ENCODE assay signal across 18 cellular contexts in the genomic region with DNA sequence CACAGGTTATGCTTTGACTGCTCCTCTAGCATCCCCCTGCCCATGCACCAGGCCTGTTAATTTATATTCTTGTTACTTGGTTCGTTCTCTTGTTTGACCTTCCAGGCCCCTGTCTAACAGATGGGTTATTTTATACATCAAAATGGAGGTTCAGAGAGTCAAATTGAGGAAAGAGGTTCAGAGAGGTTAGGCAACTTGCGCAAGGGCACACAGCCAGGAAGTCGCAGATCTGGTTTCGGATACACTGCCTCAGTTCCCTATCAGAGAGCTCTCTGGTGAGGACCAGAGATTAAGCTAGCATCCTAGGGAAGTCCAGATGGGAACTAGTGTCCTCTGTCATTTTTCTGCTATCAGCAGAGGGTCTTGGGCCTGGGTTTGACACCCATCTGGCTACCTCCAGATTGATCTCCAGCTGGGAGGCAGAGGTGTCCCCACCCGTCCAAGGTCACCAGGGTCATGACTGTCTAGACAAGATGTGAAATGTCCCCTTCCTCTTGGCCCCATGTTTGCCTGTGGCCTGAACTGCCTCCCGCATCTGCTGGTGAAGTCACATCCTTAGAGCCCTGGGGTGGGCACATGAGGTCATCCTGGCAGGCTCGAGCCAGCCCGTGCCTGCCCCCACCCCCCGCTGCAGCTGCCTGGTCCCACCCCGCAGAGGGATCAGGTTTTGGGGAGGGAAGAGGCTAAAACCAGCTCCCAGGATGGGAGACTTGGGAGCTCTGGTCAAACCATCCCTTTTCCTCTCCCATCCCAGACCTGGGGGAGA.
DNase-seq lines count a peak whose midpoint lies in the region; ATAC-seq and TF ChIP-seq lines count a peak whose summit lies in the region.
"Had no signal": no experiment of that assay in that cellular context is flagged by ENCODE, and none has a peak within 500 bp of the region (broad histone marks: within the 10 kb centered on the region; RNA-seq: fewer than 3 reads in every experiment).

No MANE protein-coding gene starts in this region.

- no peaks in the 10 kb centered on the region for H3K79me2 ChIP-seq in mammary epithelial cell (ENCODE audit: insufficient read depth, low read length)

- no peaks in the 10 kb centered on the region for H3K36me3 ChIP-seq in left ventricle myocardium inferior
- H3K36me3 ChIP-seq in SJSA1 = no peaks in the 10 kb centered on the region
- H3K36me3 ChIP-seq in mammary epithelial cell (ENCODE audit: insufficient read depth, low read length) = no peaks in the 10 kb centered on the region
- H3K36me3 ChIP-seq: thyroid gland had no signal

- H3K4me2 ChIP-seq in mammary epithelial cell (ENCODE audit: insufficient read depth, low read depth, low read length) = no peak overlapping the region

- H4K20me1 ChIP-seq in mammary epithelial cell (ENCODE audit: insufficient read depth, low read length) = no peaks in the 10 kb centered on the region

- no peaks in the 10 kb centered on the region for H3K36me3 Mint-ChIP-seq in natural killer cell

- H3K27ac Mint-ChIP-seq in natural killer cell = no peak overlapping the region
- H3K27ac Mint-ChIP-seq: activated T-helper 1 cell treated with anti-CD3 and anti-CD28 coated beads, Interleukin-12 subunit alpha, Interleukin-12 subunit beta, Interleukin-2, Interleukin-4 antibody, amounts not matched to agents 30 ng/mL and 10 ng/mL and 1 ng/mL, durations not matched to agents 14 hours and 24 hours and 36 hours; natural killer cell treated with Interleukin-12 subunit alpha and Interleukin-12 subunit beta and Interleukin-15 and Interleukin-18, amount 100 ng/mL, for 72 hours had no signal

- TF ChIP-seq CTCF in left ventricle myocardium inferior (IDR thresholded peaks at IDR 0.05; ENCODE audit: borderline replicate concordance) (no peak), foreskin fibroblast (IDR thresholded peaks at IDR 0.05; ENCODE audit: low read depth, low read length) (no peak), natural killer cell (IDR thresholded peaks at IDR 0.05) (no peak), mammary epithelial cell (conservative IDR thresholded peaks at IDR 0.05 in 1 of 2, IDR thresholded peaks at IDR 0.05 in 1 of 2; ENCODE audit: extremely low read depth in 1 of 2, insufficient read depth in 1 of 2, low read depth in 1 of 2, low read length in 2 of 2) (no peak)

- CTCF ChIA-PET in mammary epithelial cell (lab: Charles Lee; ENCODE audit: low non-redundant PET) = no interaction called here

- DNase-seq in left ventricle myocardium inferior (no peak), Right ventricle myocardium inferior (ENCODE audit: missing footprints) (no peak), SJSA1 (ENCODE audit: low read depth in 1 of 2, low spot score in 2 of 2) (no peak), foreskin fibroblast (peak; percentile 43 to 70), natural killer cell (no peak), mammary epithelial cell (no peak)
- DNase-seq: Caco-2; cortex of kidney; Kasumi-1; NCI-H1930; SHP77 treated with DMSO at 0.1 percent for 48 hours; stimulated activated CD4-positive, alpha-beta T cell treated with anti-CD3 and anti-CD28 coated beads, Interleukin-1b, Interleukin-23, amount 100 ng/mL, for 48 hours; thyroid gland had no signal

- peaks cover 14% of the 10 kb centered on the region for H3K9me3 ChIP-seq in left ventricle myocardium inferior (replicated peaks)
- peaks cover 4% of the 10 kb centered on the region; the same call in 1 of the 2 replicates for H3K9me3 ChIP-seq in SJSA1 (replicated peaks)
- peaks cover 7% of the 10 kb centered on the region for H3K9me3 ChIP-seq in mammary epithelial cell (replicated peaks; ENCODE audit: insufficient read depth, low read length)
- H3K9me3 ChIP-seq: thyroid gland had no signal

- in situ Hi-C loops in mammary epithelial cell (cut with MboI; ENCODE audit: low sequenced_read_pairs in 2 of 2) = no loop called here

- dilution Hi-C loops in mammary epithelial cell (cut with HindIII; ENCODE audit: low sequenced_read_pairs) = no loop called here

- H3K27ac ChIP-seq in left ventricle myocardium inferior (replicated peaks) (peak overlapping the region; percentile 88), SJSA1 (peak overlapping the region; percentile 40), temporal lobe (ENCODE audit: low read depth, low read length) (peak overlapping the region; percentile 69), mammary epithelial cell (ENCODE audit: insufficient read depth, low read depth, low read length) (no peak overlapping the region)
- H3K27ac ChIP-seq: HL-60, thyroid gland had no signal

- H3K4me3 Mint-ChIP-seq in natural killer cell = no peak overlapping the region
- H3K4me3 Mint-ChIP-seq: activated T-helper 1 cell treated with anti-CD3 and anti-CD28 coated beads, Interleukin-12 subunit alpha, Interleukin-12 subunit beta, Interleukin-2, Interleukin-4 antibody, amounts not matched to agents 30 ng/mL and 10 ng/mL and 1 ng/mL, durations not matched to agents 14 hours and 24 hours and 36 hours; natural killer cell treated with Interleukin-12 subunit alpha and Interleukin-12 subunit beta and Interleukin-15 and Interleukin-18, amount 100 ng/mL, for 72 hours had no signal

- peaks cover 0 to 4% of the 10 kb centered on the region in 2 donors for H3K4me1 Mint-ChIP-seq in natural killer cell

- peaks cover 0 to 3% of the 10 kb centered on the region in 2 donors for H3K9me3 Mint-ChIP-seq in natural killer cell
- H3K9me3 Mint-ChIP-seq: natural killer cell treated with Interleukin-12 subunit alpha and Interleukin-12 subunit beta and Interleukin-15 and Interleukin-18, amount 100 ng/mL, for 72 hours had no signal

- H3K27me3 ChIP-seq in left ventricle myocardium inferior (ENCODE audit: low read depth) (no peaks in the 10 kb centered on the region), SJSA1 (replicated peaks) (no peaks in the 10 kb centered on the region), mammary epithelial cell (ENCODE audit: insufficient read depth, low read length) (no peaks in the 10 kb centered on the region)
- H3K27me3 ChIP-seq: thyroid gland had no signal

- no peak overlapping the region for H3K9ac ChIP-seq in mammary epithelial cell (ENCODE audit: insufficient read depth, low read length)

- ATAC-seq in Right ventricle myocardium inferior (no peak), HG03469 (IDR thresholded peaks at IDR 0.05; ENCODE audit: unreplicated experiment) (no peak), natural killer cell (no peak)

- no TSS peak for BruUV-seq in mammary epithelial cell (replicated peaks; lab: Mats Ljungman, UMichigan)

- peaks cover 15 to 19% of the 10 kb centered on the region in 2 donors for H3K27me3 Mint-ChIP-seq in natural killer cell (ENCODE audit: low read depth in 2 of 2)

- H2AFZ ChIP-seq in mammary epithelial cell (ENCODE audit: low read depth, low read length) = no peak overlapping the region

- H3K4me3 ChIP-seq in left ventricle myocardium inferior (no peak overlapping the region), SJSA1 (no peak overlapping the region), foreskin fibroblast (ENCODE audit: low read depth in 1 of 2, low read length in 2 of 2) (no peak overlapping the region), mammary epithelial cell (replicated peaks in 1 of 3; ENCODE audit: insufficient read depth in 1 of 3, low read depth in 2 of 3, low read length in 3 of 3) (no peak overlapping the region)
- H3K4me3 ChIP-seq: thyroid gland had no signal

- WGBS in mammary epithelial cell (ENCODE audit: low coverage, missing lambda C conversion rate) = 75% methylated on average over 7 of the region's 10 CpGs

- intact Hi-C loops in left ventricle myocardium inferior (cut with micrococcal nuclease) (no loop called here), Right ventricle myocardium inferior (cut with DNase I) (loop anchor here (5.0 kb wide), 1 partner anchor 46 kb away; no protein-coding TSS in a partner anchor), natural killer cell (cut with micrococcal nuclease) (no loop called here), mammary epithelial cell (cut with micrococcal nuclease) (no loop called here)

- H3K4me1 ChIP-seq in left ventricle myocardium inferior (peaks cover 63% of the 10 kb centered on the region), SJSA1 (replicated peaks) (peaks cover 54% of the 10 kb centered on the region), mammary epithelial cell (ENCODE audit: insufficient read depth, low read length) (peaks cover 10% of the 10 kb centered on the region)
- H3K4me1 ChIP-seq: Caco-2 had no signal

Comparison
In these comparisons a context has a peak if more than half of its experiments do, and no peak if none do; other contexts are left out.
1. DNase-seq: peak in foreskin fibroblast (2 of 2); none in left ventricle myocardium inferior (single experiment), Right ventricle myocardium inferior (single experiment), SJSA1 (0 of 2), natural killer cell (single experiment) and mammary epithelial cell (single experiment).